In genomic region chr2:68266655-68267054, GRCh38 we compare ENCODE assay signal across 40 cellular contexts. TPM values are rescaled to one million over a fixed set of nuclear protein-coding genes. Genes with fewer than 3 reads are reported as not detected.
"Had no signal": no experiment of that assay in that cellular context is flagged by ENCODE, and none has a peak within 500 bp of the region (broad histone marks: within the 10 kb centered on the region; RNA-seq: fewer than 3 reads in every experiment).

No MANE protein-coding gene starts in this region.

- H3K4me1 ChIP-seq: body of pancreas had no signal

- H3K4me3 Mint-ChIP-seq: activated B cell treated with CpG ODN at 0.5 μM for 24 hours; activated CD4-positive, alpha-beta memory T cell treated with anti-CD3 and anti-CD28 coated beads for 36 hours; activated CD4-positive, alpha-beta T cell treated with anti-CD3 and anti-CD28 coated beads, Interleukin-2, amount 10 ng/mL, durations not matched to agents 24 days and 14 days; activated CD8-positive, alpha-beta T cell treated with anti-CD3 and anti-CD28 coated beads for 36 hours; activated naive CD4-positive, alpha-beta T cell treated with anti-CD3 and anti-CD28 coated beads for 36 hours; activated naive CD8-positive, alpha-beta T cell treated with anti-CD3 and anti-CD28 coated beads for 36 hours; activated T-cell treated with anti-CD3 and anti-CD28 coated beads, Interleukin-2, amount 50 U/mL, for 4 hours; activated T-cell treated with anti-CD3 and anti-CD28 coated beads, Interleukin-2, amount 50 U/mL, for 72 hours; activated T-helper 1 cell treated with anti-CD3 and anti-CD28 coated beads, Interleukin-12 subunit alpha, Interleukin-12 subunit beta, Interleukin-2, Interleukin-4 antibody, amounts not matched to agents 30 ng/mL and 10 ng/mL and 1 ng/mL, durations not matched to agents 14 hours and 24 hours and 36 hours; activated T-helper 17 cell treated with anti-CD3 and anti-CD28 coated beads, Interleukin-2, amount 50 U/mL, for 72 hours; central memory CD8-positive, alpha-beta T cell; T-helper 1 cell treated with Interleukin-12 subunit alpha and Interleukin-12 subunit beta and Interleukin-4 antibody, amounts not matched to agents 30 μg/mL and 1 μg/mL, for 36 hours; T-helper 2 cell treated with Interferon-gamma antibody and Interleukin-4, amounts not matched to agents 5 μg/mL and 100 μg/mL, for 36 hours had no signal

- FAIRE-seq: astrocyte, bronchial epithelial cell, TTC549 had no signal

- H3K4me1 Mint-ChIP-seq: activated CD4-positive, alpha-beta T cell treated with anti-CD3 and anti-CD28 coated beads, Interleukin-2, amount 10 ng/mL, durations not matched to agents 24 days and 14 days; activated naive CD8-positive, alpha-beta T cell treated with anti-CD3 and anti-CD28 coated beads for 36 hours; activated T-helper 17 cell treated with anti-CD3 and anti-CD28 coated beads, Interleukin-2, amount 50 U/mL, for 72 hours; central memory CD8-positive, alpha-beta T cell had no signal

- ATAC-seq: activated CD8-positive, alpha-beta T cell treated with anti-CD3 and anti-CD28 coated beads for 36 hours; activated naive CD4-positive, alpha-beta T cell treated with anti-CD3 and anti-CD28 coated beads, Interleukin-2, amount 50 U/mL, for 72 hours; activated T-cell treated with anti-CD3 and anti-CD28 coated beads, Interleukin-2, amount 50 U/mL, for 4 hours; activated T-cell treated with anti-CD3 and anti-CD28 coated beads, Interleukin-2, amount 50 U/mL, for 72 hours; activated T-helper 17 cell treated with anti-CD3 and anti-CD28 coated beads, Interleukin-2, amount 50 U/mL, for 72 hours; body of pancreas had no signal

- H3K27me3 Mint-ChIP-seq: activated B cell treated with CpG ODN at 0.5 μM for 24 hours; activated T-helper 17 cell treated with anti-CD3 and anti-CD28 coated beads, Interleukin-2, amount 50 U/mL, for 72 hours had no signal

- H3K4me3 ChIP-seq: adrenal gland, body of pancreas, cardiac muscle cell had no signal

- DNase-seq: activated B cell treated with CpG ODN at 0.5 μM for 24 hours; activated CD4-positive, alpha-beta memory T cell treated with anti-CD3 and anti-CD28 coated beads for 36 hours; activated CD4-positive, alpha-beta T cell treated with anti-CD3 and anti-CD28 coated beads for 4 hours; activated CD4-positive, alpha-beta T cell treated with anti-CD3 and anti-CD28 coated beads, Interleukin-2, amount 10 ng/mL, durations not matched to agents 24 days and 14 days; activated CD4-positive, alpha-beta T cell treated with anti-CD3 and anti-CD28 coated beads, Interleukin-2, amount 50 U/mL, for 1 hour; activated CD4-positive, alpha-beta T cell treated with anti-CD3 and anti-CD28 coated beads, Interleukin-2, amount 50 U/mL, for 4 hours; activated CD4-positive, CD25-positive, alpha-beta regulatory T cell treated with anti-CD3 and anti-CD28 coated beads, Interleukin-2, amount 50 U/mL, for 72 hours; activated CD8-positive, alpha-beta memory T cell treated with anti-CD3 and anti-CD28 coated beads, Interleukin-2, amount 50 U/mL, for 4 hours; activated CD8-positive, alpha-beta T cell treated with anti-CD3 and anti-CD28 coated beads for 36 hours; activated effector memory CD4-positive, alpha-beta T cell treated with anti-CD3 and anti-CD28 coated beads, Interleukin-2, amount 50 U/mL, for 16 hours; activated gamma-delta T cell treated with Interleukin-2 at 50 U/mL for 16 hours; activated naive CD4-positive, alpha-beta T cell; activated naive CD4-positive, alpha-beta T cell treated with anti-CD3 and anti-CD28 coated beads for 36 hours; activated naive CD4-positive, alpha-beta T cell treated with anti-CD3 and anti-CD28 coated beads, Interleukin-2, amount 50 U/mL, for 16 hours; activated naive CD8-positive, alpha-beta T cell treated with anti-CD3 and anti-CD28 coated beads for 36 hours; activated T-cell treated with anti-CD3 and anti-CD28 coated beads for 4 hours; activated T-cell treated with anti-CD3 and anti-CD28 coated beads, Interleukin-2, amount 50 U/mL, for 1 hour; activated T-cell treated with anti-CD3 and anti-CD28 coated beads, Interleukin-2, amount 50 U/mL, for 4 hours; activated T-cell treated with anti-CD3 and anti-CD28 coated beads, Interleukin-2, amount 50 U/mL, for 72 hours; adrenal gland; amniotic stem cell; aorta; body of pancreas; caudate nucleus; cerebellar nuclear complex; T-helper 1 cell; T-helper 2 cell; T-helper 9 cell had no signal

- H3K27ac Mint-ChIP-seq: activated B cell treated with CpG ODN at 0.5 μM for 24 hours; activated CD4-positive, alpha-beta memory T cell treated with anti-CD3 and anti-CD28 coated beads for 36 hours; activated CD4-positive, alpha-beta T cell treated with anti-CD3 and anti-CD28 coated beads, Interleukin-2, amount 10 ng/mL, durations not matched to agents 24 days and 14 days; activated CD8-positive, alpha-beta T cell treated with anti-CD3 and anti-CD28 coated beads for 36 hours; activated naive CD4-positive, alpha-beta T cell treated with anti-CD3 and anti-CD28 coated beads for 36 hours; activated naive CD4-positive, alpha-beta T cell treated with anti-CD3 and anti-CD28 coated beads, Interleukin-2, amount 50 U/mL, for 72 hours; activated naive CD8-positive, alpha-beta T cell treated with anti-CD3 and anti-CD28 coated beads for 36 hours; activated T-cell treated with anti-CD3 and anti-CD28 coated beads, Interleukin-2, amount 50 U/mL, for 72 hours; activated T-helper 1 cell treated with anti-CD3 and anti-CD28 coated beads, Interleukin-12 subunit alpha, Interleukin-12 subunit beta, Interleukin-2, Interleukin-4 antibody, amounts not matched to agents 30 ng/mL and 10 ng/mL and 1 ng/mL, durations not matched to agents 14 hours and 24 hours and 36 hours; activated T-helper 17 cell treated with anti-CD3 and anti-CD28 coated beads, Interleukin-2, amount 50 U/mL, for 72 hours; T-helper 1 cell treated with Interleukin-12 subunit alpha and Interleukin-12 subunit beta and Interleukin-4 antibody, amounts not matched to agents 30 μg/mL and 1 μg/mL, for 36 hours; T-helper 2 cell treated with Interferon-gamma antibody and Interleukin-4, amounts not matched to agents 5 μg/mL and 100 μg/mL, for 36 hours had no signal

- H3K9me3 Mint-ChIP-seq: activated CD4-positive, alpha-beta memory T cell treated with anti-CD3 and anti-CD28 coated beads for 36 hours; activated CD4-positive, alpha-beta T cell treated with anti-CD3 and anti-CD28 coated beads, Interleukin-2, amount 10 ng/mL, durations not matched to agents 24 days and 14 days; activated CD8-positive, alpha-beta T cell treated with anti-CD3 and anti-CD28 coated beads for 36 hours; activated naive CD4-positive, alpha-beta T cell treated with anti-CD3 and anti-CD28 coated beads for 36 hours; activated naive CD4-positive, alpha-beta T cell treated with anti-CD3 and anti-CD28 coated beads, Interleukin-2, amount 50 U/mL, for 72 hours; activated naive CD8-positive, alpha-beta T cell treated with anti-CD3 and anti-CD28 coated beads for 36 hours; activated T-cell treated with anti-CD3 and anti-CD28 coated beads, Interleukin-2, amount 50 U/mL, for 4 hours; activated T-cell treated with anti-CD3 and anti-CD28 coated beads, Interleukin-2, amount 50 U/mL, for 72 hours; activated T-helper 1 cell treated with anti-CD3 and anti-CD28 coated beads, Interleukin-12 subunit alpha, Interleukin-12 subunit beta, Interleukin-2, Interleukin-4 antibody, amounts not matched to agents 30 ng/mL and 10 ng/mL and 1 ng/mL, durations not matched to agents 14 hours and 24 hours and 36 hours; activated T-helper 17 cell treated with anti-CD3 and anti-CD28 coated beads, Interleukin-2, amount 50 U/mL, for 72 hours; central memory CD8-positive, alpha-beta T cell; T-helper 1 cell treated with Interleukin-12 subunit alpha and Interleukin-12 subunit beta and Interleukin-4 antibody, amounts not matched to agents 30 μg/mL and 1 μg/mL, for 36 hours; T-helper 2 cell treated with Interferon-gamma antibody and Interleukin-4, amounts not matched to agents 5 μg/mL and 100 μg/mL, for 36 hours had no signal

- H3K36me3 Mint-ChIP-seq: activated CD4-positive, alpha-beta memory T cell treated with anti-CD3 and anti-CD28 coated beads for 36 hours; activated naive CD4-positive, alpha-beta T cell treated with anti-CD3 and anti-CD28 coated beads, Interleukin-2, amount 50 U/mL, for 72 hours; activated naive CD8-positive, alpha-beta T cell treated with anti-CD3 and anti-CD28 coated beads for 36 hours had no signal

- H3K27me3 ChIP-seq: adrenal gland, body of pancreas, cardiac muscle cell had no signal

- H3K9me3 ChIP-seq: adrenal gland, body of pancreas had no signal

- H3K27ac ChIP-seq: adrenal gland, body of pancreas, cardiac muscle cell, VCaP had no signal

- H3K36me3 ChIP-seq: adrenal gland, cardiac muscle cell had no signal

RNA-seq across cellular contexts. Expression of gene CNRIP1, which starts 53.1 kb away (rescaled TPM):
- total RNA-seq: activated B cell treated with CpG ODN at 0.5 μM for 24 hours; activated CD4-positive, alpha-beta memory T cell treated with anti-CD3 and anti-CD28 coated beads for 36 hours; activated CD4-positive, alpha-beta T cell treated with anti-CD3 and anti-CD28 coated beads, Interleukin-2, amount 10 ng/mL, durations not matched to agents 24 days and 14 days; activated CD8-positive, alpha-beta memory T cell treated with anti-CD3 and anti-CD28 coated beads for 36 hours; activated CD8-positive, alpha-beta T cell treated with anti-CD3 and anti-CD28 coated beads for 36 hours; activated naive CD4-positive, alpha-beta T cell treated with anti-CD3 and anti-CD28 coated beads for 36 hours; activated naive CD4-positive, alpha-beta T cell treated with anti-CD3 and anti-CD28 coated beads, Interleukin-2, amount 50 U/mL, for 72 hours; activated naive CD8-positive, alpha-beta T cell treated with anti-CD3 and anti-CD28 coated beads for 36 hours; activated T-cell treated with anti-CD3 and anti-CD28 coated beads, Interleukin-2, amount 50 U/mL, for 72 hours; activated T-helper 1 cell treated with anti-CD3 and anti-CD28 coated beads, Interleukin-12 subunit alpha, Interleukin-12 subunit beta, Interleukin-2, Interleukin-4 antibody, amounts not matched to agents 30 ng/mL and 10 ng/mL and 1 ng/mL, durations not matched to agents 14 hours and 24 hours and 36 hours; activated T-helper 17 cell treated with anti-CD3 and anti-CD28 coated beads, Interleukin-2, amount 50 U/mL, for 72 hours had no signal
